17 cellular contexts compared by ENCODE assay signal in genomic region chr1:165169028-165169427, GRCh38.
A peak's percentile ranks its signal among the peaks of the same experiment; 100 is the strongest.
DNase-seq lines count a peak whose midpoint lies in the region; TF ChIP-seq lines count a peak whose summit lies in the region.
"Had no signal": no experiment of that assay in that cellular context is flagged by ENCODE, and none has a peak within 500 bp of the region (broad histone marks: within the 10 kb centered on the region; RNA-seq: fewer than 3 reads in every experiment).

No MANE protein-coding gene starts in this region.

- POLR2A ChIA-PET in Caco-2 (lab: Charles Lee): no interaction called here
- POLR2A ChIA-PET in activated CD4-positive, alpha-beta memory T cell treated with anti-CD3 and anti-CD28 coated beads for 36 hours (lab: Charles Lee): no interaction called here

- no peaks in the 10 kb centered on the region for H3K79me1 ChIP-seq in mesendoderm (ENCODE audit: low read length)

- H3K9ac ChIP-seq in mesendoderm (ENCODE audit: low read length) (no peak overlapping the region), MM.1S (ENCODE audit: low read length) (no peak overlapping the region)
- H3K9ac ChIP-seq: BLaER1 treated with 17β-estradiol and CSF1 and Interleukin-3, amounts not matched to agents 10 nM and 100 nM had no signal

- no peaks in the 10 kb centered on the region for H3K36me3 Mint-ChIP-seq in Caco-2 (ENCODE audit: insufficient read depth, unreplicated experiment)
- H3K36me3 Mint-ChIP-seq in activated CD4-positive, alpha-beta memory T cell treated with anti-CD3 and anti-CD28 coated beads for 36 hours: no peaks in the 10 kb centered on the region
- H3K36me3 Mint-ChIP-seq: CD8-positive, alpha-beta memory T cell had no signal

- H3K9me2 ChIP-seq in MM.1S (replicated peaks; ENCODE audit: insufficient read depth, low read length): no peaks in the 10 kb centered on the region

- no peaks in the 10 kb centered on the region for H4K20me1 ChIP-seq in MM.1S (ENCODE audit: insufficient read depth, low read length)
- H4K20me1 ChIP-seq: BLaER1 treated with 17β-estradiol and CSF1 and Interleukin-3, amounts not matched to agents 10 nM and 100 nM had no signal

- H3K18ac ChIP-seq in mesendoderm (ENCODE audit: low read length): no peak overlapping the region

- H3K9me3 Mint-ChIP-seq in Caco-2 (ENCODE audit: unreplicated experiment): no peaks in the 10 kb centered on the region
- no peaks in the 10 kb centered on the region for H3K9me3 Mint-ChIP-seq in activated CD4-positive, alpha-beta memory T cell treated with anti-CD3 and anti-CD28 coated beads for 36 hours

- H3K79me2 ChIP-seq in mesendoderm (ENCODE audit: control insufficient read depth, insufficient read depth, low read length) (no peaks in the 10 kb centered on the region), MM.1S (ENCODE audit: low read length) (no peaks in the 10 kb centered on the region)

- peak overlapping the region; percentile 33 for H3K27ac Mint-ChIP-seq in Caco-2 (ENCODE audit: unreplicated experiment)
- H3K27ac Mint-ChIP-seq in activated CD4-positive, alpha-beta memory T cell treated with anti-CD3 and anti-CD28 coated beads for 36 hours: no peak overlapping the region
- H3K27ac Mint-ChIP-seq: CD8-positive, alpha-beta memory T cell; HFFc6 had no signal

- H3K36me3 ChIP-seq in Caco-2 (ENCODE audit: control insufficient read depth, insufficient read depth, low read length): no peaks in the 10 kb centered on the region
- H3K36me3 ChIP-seq in mesendoderm (ENCODE audit: control insufficient read depth, insufficient read depth, low read length): no peaks in the 10 kb centered on the region
- H3K36me3 ChIP-seq in MM.1S (replicated peaks; ENCODE audit: insufficient read depth, low read length): no peaks in the 10 kb centered on the region
- H3K36me3 ChIP-seq: BLaER1 treated with 17β-estradiol and CSF1 and Interleukin-3, amounts not matched to agents 10 nM and 100 nM had no signal

- H3K4me1 Mint-ChIP-seq in Caco-2 (ENCODE audit: low read depth, unreplicated experiment): no peaks in the 10 kb centered on the region
- no peaks in the 10 kb centered on the region for H3K4me1 Mint-ChIP-seq in activated CD4-positive, alpha-beta memory T cell treated with anti-CD3 and anti-CD28 coated beads for 36 hours (ENCODE audit: low read depth)
- H3K4me1 Mint-ChIP-seq: CD8-positive, alpha-beta memory T cell had no signal

- TF ChIP-seq CTCF in Caco-2 (IDR thresholded peaks at IDR 0.05; ENCODE audit: insufficient read depth in 1 of 2, low read depth in 1 of 2, low read length in 1 of 2, severe bottlenecking in 1 of 2, unreplicated experiment in 1 of 2) (no peak), epithelial cell of esophagus (IDR thresholded peaks at IDR 0.05; ENCODE audit: insufficient read depth, low read depth, low read length, missing control alignments) (no peak), MM.1S (IDR thresholded peaks at IDR 0.05; ENCODE audit: low read length) (no peak)

- H3K27me3 ChIP-seq in Caco-2 (replicated peaks; ENCODE audit: control insufficient read depth, insufficient read depth, low read length) (no peaks in the 10 kb centered on the region), mesendoderm (ENCODE audit: insufficient read depth, low read length, poor library complexity) (no peaks in the 10 kb centered on the region), MM.1S (replicated peaks; ENCODE audit: insufficient read depth, low read length) (no peaks in the 10 kb centered on the region)
- H3K27me3 ChIP-seq: BLaER1 treated with 17β-estradiol and CSF1 and Interleukin-3, amounts not matched to agents 10 nM and 100 nM had no signal

- intact Hi-C loops in Caco-2 (cut with micrococcal nuclease; ENCODE audit: unreplicated experiment): no loop called here
- intact Hi-C loops in activated CD4-positive, alpha-beta memory T cell treated with anti-CD3 and anti-CD28 coated beads for 36 hours (cut with micrococcal nuclease): no loop called here

- H2BK5ac ChIP-seq in mesendoderm (ENCODE audit: low read length): no peak overlapping the region

- H3K4ac ChIP-seq in mesendoderm (ENCODE audit: low read depth, low read length): no peak overlapping the region

- peak in 1 of 2 experiments; percentile 57 for DNase-seq in Caco-2
- DNase-seq in HPDE6-E6E7 (ENCODE audit: extremely low spot score): peak; percentile 66
- DNase-seq in epithelial cell of esophagus (ENCODE audit: low read depth): peak; percentile 92
- DNase-seq in mesendoderm: peak; percentile 45
- no peak for DNase-seq in activated CD4-positive, alpha-beta memory T cell treated with anti-CD3 and anti-CD28 coated beads for 36 hours
- DNase-seq in activated CD4-positive, alpha-beta T cell treated with anti-CD3 and anti-CD28 coated beads, Interleukin-2, amount 50 U/mL, for 48 hours: no peak
- DNase-seq in MM.1S: no peak
- DNase-seq: CD8-positive, alpha-beta memory T cell; DMS 273 treated with DMSO at 0.1 percent for 48 hours; HFFc6; Karpas-422; NCI-H1105; NCI-H1694 treated with DMSO at 0.1 percent for 48 hours; NCI-H774 had no signal

- BruUV-seq in Caco-2 (replicated peaks; lab: Mats Ljungman, UMichigan): no TSS peak

- H3K27me3 Mint-ChIP-seq in Caco-2 (ENCODE audit: insufficient read depth, unreplicated experiment): peaks cover 3% of the 10 kb centered on the region
- peaks cover 10% of the 10 kb centered on the region for H3K27me3 Mint-ChIP-seq in activated CD4-positive, alpha-beta memory T cell treated with anti-CD3 and anti-CD28 coated beads for 36 hours

- no peak overlapping the region for H4K5ac ChIP-seq in mesendoderm (ENCODE audit: low read length)

- H3K4me1 ChIP-seq in Caco-2: no peaks in the 10 kb centered on the region
- peaks cover 7% of the 10 kb centered on the region for H3K4me1 ChIP-seq in mesendoderm (ENCODE audit: control insufficient read depth, low read depth, low read length)
- H3K4me1 ChIP-seq in MM.1S (ENCODE audit: low read length): no peaks in the 10 kb centered on the region
- H3K4me1 ChIP-seq: A549; BLaER1 treated with 17β-estradiol and CSF1 and Interleukin-3, amounts not matched to agents 10 nM and 100 nM had no signal

- H4K8ac ChIP-seq in mesendoderm (ENCODE audit: low read depth, low read length): no peak overlapping the region

- CTCF ChIA-PET in Caco-2 (lab: Charles Lee): no interaction called here
- CTCF ChIA-PET in activated CD4-positive, alpha-beta memory T cell treated with anti-CD3 and anti-CD28 coated beads for 36 hours (lab: Charles Lee): no interaction called here

- no peak overlapping the region for H3K4me2 ChIP-seq in mesendoderm (ENCODE audit: low read length)
- H3K4me2 ChIP-seq in MM.1S (ENCODE audit: low read depth, low read length): no peak overlapping the region
- H3K4me2 ChIP-seq: A549; BLaER1 treated with 17β-estradiol and CSF1 and Interleukin-3, amounts not matched to agents 10 nM and 100 nM had no signal

- no peak overlapping the region for H3K4me3 ChIP-seq in Caco-2 (ENCODE audit: low read depth, low read length)
- no peak overlapping the region for H3K4me3 ChIP-seq in epithelial cell of esophagus (ENCODE audit: low read length)
- no peak overlapping the region for H3K4me3 ChIP-seq in mesendoderm (ENCODE audit: low read length)
- H3K4me3 ChIP-seq in MM.1S (ENCODE audit: low read length): no peak overlapping the region
- H3K4me3 ChIP-seq: A549; BLaER1 treated with 17β-estradiol and CSF1 and Interleukin-3, amounts not matched to agents 10 nM and 100 nM; SK-N-MC had no signal

- H3K9me3 ChIP-seq in Caco-2: no peaks in the 10 kb centered on the region
- no peaks in the 10 kb centered on the region for H3K9me3 ChIP-seq in MM.1S (replicated peaks; ENCODE audit: insufficient read depth, low read length)
- H3K9me3 ChIP-seq: A549; BLaER1 treated with 17β-estradiol and CSF1 and Interleukin-3, amounts not matched to agents 10 nM and 100 nM had no signal

- no peak overlapping the region for H3K56ac ChIP-seq in mesendoderm (ENCODE audit: low read length)

- no peak overlapping the region for H2BK120ac ChIP-seq in mesendoderm (ENCODE audit: low read depth, low read length)

- no peak overlapping the region for H2AFZ ChIP-seq in MM.1S (ENCODE audit: low read length)

- no peak overlapping the region for H3K27ac ChIP-seq in mesendoderm (ENCODE audit: low read depth, low read length)
- no peak overlapping the region for H3K27ac ChIP-seq in MM.1S (ENCODE audit: low read length)
- H3K27ac ChIP-seq: A549; BLaER1 treated with 17β-estradiol and CSF1 and Interleukin-3, amounts not matched to agents 10 nM and 100 nM; SK-N-MC had no signal

- no peak overlapping the region for H3K23ac ChIP-seq in mesendoderm (ENCODE audit: low read length)

- no peaks in the 10 kb centered on the region for H3F3A ChIP-seq in MM.1S (ENCODE audit: insufficient read depth, low read length)

- H3K4me3 Mint-ChIP-seq in Caco-2 (ENCODE audit: unreplicated experiment): no peak overlapping the region
- no peak overlapping the region for H3K4me3 Mint-ChIP-seq in activated CD4-positive, alpha-beta memory T cell treated with anti-CD3 and anti-CD28 coated beads for 36 hours
- H3K4me3 Mint-ChIP-seq: CD8-positive, alpha-beta memory T cell; HFFc6 had no signal

- no CpG with 5 or more reads among the region's 1 CpG for WGBS in mesendoderm (ENCODE audit: extremely low coverage, insufficient coverage, low lambda C conversion rate)

- H2BK15ac ChIP-seq in mesendoderm (replicated peaks; ENCODE audit: low read depth): no peak overlapping the region

- no peak overlapping the region for H2AK5ac ChIP-seq in mesendoderm (ENCODE audit: low read length)

Comparison
In these comparisons a context has a peak if more than half of its experiments do, and no peak if none do; other contexts are left out.
1. DNase-seq: peak in HPDE6-E6E7 (single experiment), epithelial cell of esophagus (single experiment) and mesendoderm (single experiment); none in activated CD4-positive, alpha-beta memory T cell treated with anti-CD3 and anti-CD28 coated beads for 36 hours (single experiment), activated CD4-positive, alpha-beta T cell treated with anti-CD3 and anti-CD28 coated beads, Interleukin-2, amount 50 U/mL, for 48 hours (0 of 2) and MM.1S (single experiment).